In the genomic region with DNA sequence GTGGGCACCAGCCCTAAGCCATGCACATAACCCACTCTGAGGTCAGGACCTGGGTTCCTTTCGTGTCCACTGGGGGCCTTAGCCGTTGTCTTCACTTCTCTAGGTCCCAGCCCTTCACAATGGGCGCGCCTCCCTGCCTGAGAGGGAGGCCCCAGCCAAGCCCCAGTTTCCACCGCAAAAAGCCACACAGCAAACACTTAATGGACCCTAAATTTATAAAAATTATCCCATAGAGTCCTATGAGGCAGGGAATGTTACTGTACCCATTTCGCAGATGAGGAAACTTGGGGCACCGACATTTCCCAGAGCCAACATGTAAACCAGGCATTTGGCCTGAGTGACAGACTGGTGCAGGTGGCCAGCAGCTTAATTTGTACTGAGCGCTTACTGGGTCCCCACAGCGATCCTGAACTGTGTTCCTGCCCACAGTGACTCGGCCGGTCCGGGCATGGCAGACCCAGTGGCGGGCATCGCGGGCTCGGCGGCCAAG, we compare ENCODE assay signal across 1 cellular context.
TF ChIP-seq lines count a peak whose summit lies in the region.

No MANE protein-coding gene starts in this region.

TF ChIP-seq in HCT116, 20 proteins besides CTCF, POLR2A, EP300 and RAD21 (continued from another document):
- TF ChIP-seq, protein P1, sequence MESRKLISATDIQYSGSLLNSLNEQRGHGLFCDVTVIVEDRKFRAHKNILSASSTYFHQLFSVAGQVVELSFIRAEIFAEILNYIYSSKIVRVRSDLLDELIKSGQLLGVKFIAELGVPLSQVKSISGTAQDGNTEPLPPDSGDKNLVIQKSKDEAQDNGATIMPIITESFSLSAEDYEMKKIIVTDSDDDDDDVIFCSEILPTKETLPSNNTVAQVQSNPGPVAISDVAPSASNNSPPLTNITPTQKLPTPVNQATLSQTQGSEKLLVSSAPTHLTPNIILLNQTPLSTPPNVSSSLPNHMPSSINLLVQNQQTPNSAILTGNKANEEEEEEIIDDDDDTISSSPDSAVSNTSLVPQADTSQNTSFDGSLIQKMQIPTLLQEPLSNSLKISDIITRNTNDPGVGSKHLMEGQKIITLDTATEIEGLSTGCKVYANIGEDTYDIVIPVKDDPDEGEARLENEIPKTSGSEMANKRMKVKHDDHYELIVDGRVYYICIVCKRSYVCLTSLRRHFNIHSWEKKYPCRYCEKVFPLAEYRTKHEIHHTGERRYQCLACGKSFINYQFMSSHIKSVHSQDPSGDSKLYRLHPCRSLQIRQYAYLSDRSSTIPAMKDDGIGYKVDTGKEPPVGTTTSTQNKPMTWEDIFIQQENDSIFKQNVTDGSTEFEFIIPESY (IDR thresholded peaks at IDR 0.05; ENCODE audit: extremely low read depth, insufficient replicate concordance, low read length), result no peak
- TF ChIP-seq, protein P2, sequence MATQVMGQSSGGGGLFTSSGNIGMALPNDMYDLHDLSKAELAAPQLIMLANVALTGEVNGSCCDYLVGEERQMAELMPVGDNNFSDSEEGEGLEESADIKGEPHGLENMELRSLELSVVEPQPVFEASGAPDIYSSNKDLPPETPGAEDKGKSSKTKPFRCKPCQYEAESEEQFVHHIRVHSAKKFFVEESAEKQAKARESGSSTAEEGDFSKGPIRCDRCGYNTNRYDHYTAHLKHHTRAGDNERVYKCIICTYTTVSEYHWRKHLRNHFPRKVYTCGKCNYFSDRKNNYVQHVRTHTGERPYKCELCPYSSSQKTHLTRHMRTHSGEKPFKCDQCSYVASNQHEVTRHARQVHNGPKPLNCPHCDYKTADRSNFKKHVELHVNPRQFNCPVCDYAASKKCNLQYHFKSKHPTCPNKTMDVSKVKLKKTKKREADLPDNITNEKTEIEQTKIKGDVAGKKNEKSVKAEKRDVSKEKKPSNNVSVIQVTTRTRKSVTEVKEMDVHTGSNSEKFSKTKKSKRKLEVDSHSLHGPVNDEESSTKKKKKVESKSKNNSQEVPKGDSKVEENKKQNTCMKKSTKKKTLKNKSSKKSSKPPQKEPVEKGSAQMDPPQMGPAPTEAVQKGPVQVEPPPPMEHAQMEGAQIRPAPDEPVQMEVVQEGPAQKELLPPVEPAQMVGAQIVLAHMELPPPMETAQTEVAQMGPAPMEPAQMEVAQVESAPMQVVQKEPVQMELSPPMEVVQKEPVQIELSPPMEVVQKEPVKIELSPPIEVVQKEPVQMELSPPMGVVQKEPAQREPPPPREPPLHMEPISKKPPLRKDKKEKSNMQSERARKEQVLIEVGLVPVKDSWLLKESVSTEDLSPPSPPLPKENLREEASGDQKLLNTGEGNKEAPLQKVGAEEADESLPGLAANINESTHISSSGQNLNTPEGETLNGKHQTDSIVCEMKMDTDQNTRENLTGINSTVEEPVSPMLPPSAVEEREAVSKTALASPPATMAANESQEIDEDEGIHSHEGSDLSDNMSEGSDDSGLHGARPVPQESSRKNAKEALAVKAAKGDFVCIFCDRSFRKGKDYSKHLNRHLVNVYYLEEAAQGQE (IDR thresholded peaks at IDR 0.05; ENCODE audit: low read depth), result no peak
- TF ChIP-seq SRF (IDR thresholded peaks at IDR 0.05; ENCODE audit: low read depth), result no peak
- no peak for TF ChIP-seq ZFX (IDR thresholded peaks at IDR 0.05)
- no peak for TF ChIP-seq TCF7L2 (IDR thresholded peaks at IDR 0.05; ENCODE audit: borderline replicate concordance, extremely low read depth, insufficient read depth, insufficient read length)
- TF ChIP-seq EZH2 (IDR thresholded peaks at IDR 0.05), result no peak
- TF ChIP-seq POLR2AphosphoS5 (IDR thresholded peaks at IDR 0.05; ENCODE audit: low read depth, low read length), result no peak
- no peak for TF ChIP-seq ZNF274 (IDR thresholded peaks at IDR 0.05; ENCODE audit: low read depth, low read length)
- TF ChIP-seq SIN3A (IDR thresholded peaks at IDR 0.05; ENCODE audit: low read depth), result no peak
- no peak for TF ChIP-seq JUND (IDR thresholded peaks at IDR 0.05)
- TF ChIP-seq CEBPB (IDR thresholded peaks at IDR 0.05; ENCODE audit: low read depth), result no peak
